8 cellular contexts compared by ENCODE assay signal in the genomic region with DNA sequence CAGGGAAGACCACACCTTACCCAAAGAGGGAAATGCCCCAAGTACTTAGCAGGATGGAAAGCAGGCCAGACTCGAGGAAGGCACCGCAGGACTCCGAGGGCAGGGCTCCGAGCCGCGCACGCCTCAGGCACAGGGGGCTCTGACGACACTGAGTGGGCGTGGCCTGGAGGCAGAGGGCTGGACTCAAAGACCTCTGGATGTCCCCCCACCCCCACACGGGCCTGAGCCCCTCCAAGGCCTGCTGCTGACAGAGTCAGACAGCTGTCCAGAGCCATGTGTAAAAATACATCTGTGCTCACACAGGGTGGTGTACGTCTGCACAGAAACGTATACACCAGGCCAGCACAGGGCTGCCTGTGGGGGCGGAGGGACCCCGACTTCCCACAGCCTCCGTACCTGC. TPM values are rescaled to one million over a fixed set of nuclear protein-coding genes. Genes with fewer than 3 reads are reported as not detected.
A peak's percentile ranks its signal among the peaks of the same experiment; 100 is the strongest.
DNase-seq lines count a peak whose midpoint lies in the region; ATAC-seq and TF ChIP-seq lines count a peak whose summit lies in the region.

No MANE protein-coding gene starts in this region.

- no peaks in the 10 kb centered on the region for H3K27me3 ChIP-seq in right atrium auricular region
- H3K27me3 ChIP-seq in gastrocnemius medialis, result no peaks in the 10 kb centered on the region

- intact Hi-C loops in gastrocnemius medialis (cut with DNase I; ENCODE audit: low total_unique reads), result loop anchor here (1.0 kb wide), 1 partner anchor 25 kb away; no protein-coding TSS in a partner anchor

- H3K4me3 Mint-ChIP-seq in activated naive CD8-positive, alpha-beta T cell treated with anti-CD3 and anti-CD28 coated beads, Interleukin-2, amount 50 U/mL, for 24 hours, result peak overlapping the region; percentile 87

- H3K36me3 ChIP-seq in right atrium auricular region, result peaks cover 18% of the 10 kb centered on the region
- peaks cover 0 to 21% of the 10 kb centered on the region in 2 donors for H3K36me3 ChIP-seq in gastrocnemius medialis

- peak overlapping the region; percentile 78 for H3K27ac Mint-ChIP-seq in activated naive CD8-positive, alpha-beta T cell treated with anti-CD3 and anti-CD28 coated beads, Interleukin-2, amount 50 U/mL, for 24 hours

- DNase-seq in GM10248 (ENCODE audit: extremely low spot score), result peak; percentile 62
- peak; percentile 26 for DNase-seq in NCI-H2227 treated with DMSO at 0.1 percent for 48 hours (lab: John Stamatoyannopoulos, UW)
- DNase-seq in activated naive CD8-positive, alpha-beta T cell treated with anti-CD3 and anti-CD28 coated beads, Interleukin-2, amount 50 U/mL, for 24 hours, result peak; percentile 76
- DNase-seq in right atrium auricular region (ENCODE audit: low spot score), result no peak
- DNase-seq in gastrocnemius medialis, result no peak
- no peak for DNase-seq in GF-D8 (lab: John Stamatoyannopoulos, UW)
- no peak for DNase-seq in SKM-1 treated with dmso at 0.1 percent for 144 hours (lab: John Stamatoyannopoulos, UW; ENCODE audit: unreplicated experiment)

- H3K9me3 ChIP-seq in right atrium auricular region, result no peaks in the 10 kb centered on the region
- no peaks in the 10 kb centered on the region for H3K9me3 ChIP-seq in gastrocnemius medialis

- in situ Hi-C loops in gastrocnemius medialis (cut with MboI; ENCODE audit: low sequenced_read_pairs in 4 of 4), result no loop called here

- no peak overlapping the region for H3K27ac ChIP-seq in right atrium auricular region
- peak overlapping the region in 2 of 4 donors; percentile 65 to 68 for H3K27ac ChIP-seq in gastrocnemius medialis

- CTCF ChIA-PET in GM10248 (lab: Yijun Ruan, JAX), result interaction anchor here (1.2 to 1.6 kb wide), 2 partner anchors 23 to 32 kb away, joined by 3 to 8 read pairs; no protein-coding TSS in a partner anchor

- peaks cover 2% of the 10 kb centered on the region for H3K27me3 Mint-ChIP-seq in activated naive CD8-positive, alpha-beta T cell treated with anti-CD3 and anti-CD28 coated beads, Interleukin-2, amount 50 U/mL, for 24 hours

- TF ChIP-seq CTCF in GM10248 (IDR thresholded peaks at IDR 0.05; ENCODE audit: control extremely low read depth, extremely low read depth, low read depth, missing control alignments), result no peak
- TF ChIP-seq CTCF in right atrium auricular region (IDR thresholded peaks at IDR 0.05), result no peak
- no peak for TF ChIP-seq CTCF in gastrocnemius medialis (IDR thresholded peaks at IDR 0.05 in 4 of 5, conservative IDR thresholded peaks at IDR 0.05 in 1 of 5)

- H3K9me3 Mint-ChIP-seq in activated naive CD8-positive, alpha-beta T cell treated with anti-CD3 and anti-CD28 coated beads, Interleukin-2, amount 50 U/mL, for 24 hours, result no peaks in the 10 kb centered on the region

- peaks cover 0 to 61% of the 10 kb centered on the region in 2 donors for H3K4me1 ChIP-seq in right atrium auricular region
- peaks cover 35 to 37% of the 10 kb centered on the region in 2 donors for H3K4me1 ChIP-seq in gastrocnemius medialis

- peaks cover 27% of the 10 kb centered on the region for H3K4me1 Mint-ChIP-seq in activated naive CD8-positive, alpha-beta T cell treated with anti-CD3 and anti-CD28 coated beads, Interleukin-2, amount 50 U/mL, for 24 hours

- TF ChIP-seq POLR2A in gastrocnemius medialis (IDR thresholded peaks at IDR 0.05), result no peak

- POLR2A ChIA-PET in GM10248 (lab: Yijun Ruan, JAX), result no interaction called here

- H3K36me3 Mint-ChIP-seq in activated naive CD8-positive, alpha-beta T cell treated with anti-CD3 and anti-CD28 coated beads, Interleukin-2, amount 50 U/mL, for 24 hours (ENCODE audit: low read depth), result peaks cover 3% of the 10 kb centered on the region

- peak overlapping the region; percentile 79 to 88 for H3K4me3 ChIP-seq in right atrium auricular region
- H3K4me3 ChIP-seq in gastrocnemius medialis, result peak overlapping the region; percentile 60 to 89 (median 68)

- ATAC-seq in activated naive CD8-positive, alpha-beta T cell treated with anti-CD3 and anti-CD28 coated beads, Interleukin-2, amount 50 U/mL, for 24 hours, result peak; percentile 38
- ATAC-seq in gastrocnemius medialis (no peak), GM18858 (IDR thresholded peaks at IDR 0.05; ENCODE audit: unreplicated experiment) (no peak)

RNA-seq across cellular contexts. Expression of a gene that starts 1.4 kb away (rescaled TPM):
- total RNA-seq in right atrium auricular region (10 to 100 TPM; 77.7 to 93.8 TPM), gastrocnemius medialis (10 to 100 TPM; 44.4 to 70.4 (median 57.0) TPM)

RNA-seq across cellular contexts. Expression of a gene that starts 6.8 kb away (rescaled TPM):
- total RNA-seq in right atrium auricular region (1 to 10 TPM; 8.5 to 9.0 TPM), gastrocnemius medialis (10 to 100 TPM in 3 of 4 donors, 1 to 10 TPM in 1; 2.4 to 20.8 (median 12.5) TPM)

RNA-seq across cellular contexts. Expression of a gene that starts 41.2 kb away (rescaled TPM):
- total RNA-seq in right atrium auricular region (100 to 1,000 TPM; 137 to 238 TPM), gastrocnemius medialis (100 to 1,000 TPM; 228 to 357 (median 264) TPM)

Comparison
In these comparisons a context has a peak if more than half of its experiments do, and no peak if none do; other contexts are left out.
1. DNase-seq: peak in GM10248 (single experiment), NCI-H2227 treated with DMSO at 0.1 percent for 48 hours (single experiment) and activated naive CD8-positive, alpha-beta T cell treated with anti-CD3 and anti-CD28 coated beads, Interleukin-2, amount 50 U/mL, for 24 hours (single experiment); none in right atrium auricular region (single experiment), gastrocnemius medialis (0 of 2), GF-D8 (single experiment) and SKM-1 treated with dmso at 0.1 percent for 144 hours (single experiment).